ENCODE assay signal across 16 cellular contexts in genomic region chrX:123975180-123975579, GRCh38. TPM values are rescaled to one million over a fixed set of nuclear protein-coding genes. Genes with fewer than 3 reads are reported as not detected.
DNase-seq lines count a peak whose midpoint lies in the region; ATAC-seq, FAIRE-seq and TF ChIP-seq lines count a peak whose summit lies in the region.
"Had no signal": no experiment of that assay in that cellular context is flagged by ENCODE, and none has a peak within 500 bp of the region (broad histone marks: within the 10 kb centered on the region; RNA-seq: fewer than 3 reads in every experiment).

No MANE protein-coding gene starts in this region.

- no peak for TF ChIP-seq EP300 in K562 (IDR thresholded peaks at IDR 0.05; ENCODE audit: low read length)

- no peak overlapping the region for H2AFZ ChIP-seq in ACC112 (ENCODE audit: low read length, unreplicated experiment)
- H2AFZ ChIP-seq in K562 (ENCODE audit: low read depth, low read length) = no peak overlapping the region

- H3K79me2 ChIP-seq in ACC112 (ENCODE audit: control insufficient read depth, insufficient read depth, low read length, unreplicated experiment) (peaks cover 76% of the 10 kb centered on the region), K562 (ENCODE audit: control insufficient read depth, insufficient read depth, low read length) (peaks cover 96% of the 10 kb centered on the region)

- no TSS peak for BruUV-seq in K562 (replicated peaks; lab: Mats Ljungman, UMichigan)

- TF ChIP-seq RAD21 in K562 (CRISPR knock-in tag; conservative IDR thresholded peaks at IDR 0.05 in 1 of 2, IDR thresholded peaks at IDR 0.05 in 1 of 2) = no peak

- no peak overlapping the region for H3K4me2 ChIP-seq in K562 (ENCODE audit: insufficient read depth, low read length)

- H3K36me3 ChIP-seq in ACC112 (ENCODE audit: insufficient read depth, low read length) = no peaks in the 10 kb centered on the region
- H3K36me3 ChIP-seq in K562 (ENCODE audit: control insufficient read depth, insufficient read depth, low read length) = no peaks in the 10 kb centered on the region
- H3K36me3 ChIP-seq: lower lobe of right lung had no signal

- FAIRE-seq in K562 (lab: Jason Lieb, UNC) (no peak), GM12892 (lab: Jason Lieb, UNC) (no peak)
- FAIRE-seq: A204.1 had no signal

- H3K4me1 ChIP-seq in ACC112 (ENCODE audit: control insufficient read depth, insufficient read depth, low read length, unreplicated experiment) (peaks cover 12% of the 10 kb centered on the region), K562 (replicated peaks in 1 of 2; ENCODE audit: control insufficient read depth in 2 of 2, insufficient read depth in 2 of 2, low read length in 2 of 2) (peaks cover 0 to 6% of the 10 kb centered on the region in 2 experiments; a peak in 3 of 5 replicates)
- H3K4me1 ChIP-seq: testis had no signal

- intact Hi-C loops in K562 (cut with micrococcal nuclease) = no loop called here

- TF ChIP-seq CTCF in K562 (IDR thresholded peaks at IDR 0.05 in 2 of 3, conservative IDR thresholded peaks at IDR 0.05 in 1 of 3; ENCODE audit: insufficient read depth in 2 of 3, low read depth in 1 of 3, low read length in 3 of 3) = no peak

- CTCF ChIA-PET in K562 (lab: Yijun Ruan, JAX; ENCODE audit: low intra/inter-chr PET ratio) = interaction anchor here (2.2 kb wide), 1 partner anchor 15 kb away, joined by 21 read pairs; no protein-coding TSS in a partner anchor

- H3K9ac ChIP-seq in K562 (ENCODE audit: insufficient read depth in 1 of 2, low read depth in 2 of 2, low read length in 2 of 2) = no peak overlapping the region

- POLR2A ChIA-PET in K562 (lab: Yijun Ruan, JAX) = interaction anchor here (0.8 kb wide), 1 partner anchor 13 kb away, joined by 3 read pairs; the partner anchor contains the start of gene STAG2

- ATAC-seq in K562 = no peak
- ATAC-seq: activated CD8-positive, alpha-beta T cell treated with anti-CD3 and anti-CD28 coated beads, Interleukin-2, amount 10 ng/mL, durations not matched to agents 7 days and 5 days; lower lobe of right lung; Panc1 had no signal

- H3K4me3 ChIP-seq in ACC112 (ENCODE audit: low read depth, low read length) (no peak overlapping the region), K562 (no peak overlapping the region)
- H3K4me3 ChIP-seq: lower lobe of right lung, testis had no signal

- H3K9me1 ChIP-seq in K562 (ENCODE audit: control insufficient read depth, insufficient read depth, low read length) = no peaks in the 10 kb centered on the region

- H3K27ac ChIP-seq in ACC112 (ENCODE audit: low read depth, low read length) (0 out of 2 replicates have a peak overlapping the region, but pooled peaks have one; percentile 39), K562 (ENCODE audit: extremely low read depth, low read depth, low read length) (no peak overlapping the region)
- H3K27ac ChIP-seq: lower lobe of right lung, testis had no signal

- H4K20me1 ChIP-seq in K562 (replicated peaks; ENCODE audit: control insufficient read depth, insufficient read depth, low read length) = peaks cover 16% of the 10 kb centered on the region

- no peaks in the 10 kb centered on the region for H3K27me3 ChIP-seq in ACC112 (ENCODE audit: insufficient read depth, low read length)
- H3K27me3 ChIP-seq in K562 (ENCODE audit: control insufficient read depth in 2 of 2, insufficient read depth in 2 of 2, low read length in 2 of 2) = no peaks in the 10 kb centered on the region
- H3K27me3 ChIP-seq: testis had no signal

- in situ Hi-C loops in K562 (cut with MboI) = no loop called here

- 93% methylated on average over 4 of the region's 6 CpGs for WGBS in K562 (ENCODE audit: insufficient coverage, low coverage, missing lambda C conversion rate)

- TF ChIP-seq POLR2A in K562 (conservative IDR thresholded peaks at IDR 0.05) (no peak), GM12892 (IDR thresholded peaks at IDR 0.05; ENCODE audit: low read depth, low read length) (no peak)

- no peaks in the 10 kb centered on the region for H3K9me3 ChIP-seq in K562 (replicated peaks; ENCODE audit: control insufficient read depth, insufficient read depth, low read depth, low read length)
- H3K9me3 ChIP-seq: lower lobe of right lung, testis had no signal

- peak; percentile 61 for DNase-seq in M059J (ENCODE audit: low read depth)
- DNase-seq in K562 (ENCODE audit: extremely low read depth in 1 of 4, low spot score in 3 of 4) = no peak
- DNase-seq in kidney tubule cell (ENCODE audit: low spot score) = peak; percentile 69
- DNase-seq in activated CD4-positive, CD25-positive, alpha-beta regulatory T cell (lab: John Stamatoyannopoulos, UW) = no peak
- no peak for DNase-seq in activated CD4-positive, alpha-beta T cell treated with anti-CD3 and anti-CD28 coated beads, Interleukin-2, amount 50 U/mL, for 1 hour
- no peak for DNase-seq in HK-2 (ENCODE audit: unreplicated experiment)
- no peak for DNase-seq in GM12892 (ENCODE audit: insufficient read length)
- DNase-seq: activated CD8-positive, alpha-beta T cell treated with anti-CD3 and anti-CD28 coated beads, Interleukin-2, amount 10 ng/mL, durations not matched to agents 7 days and 5 days; lower lobe of right lung; NCI-H146; NCI-H524 treated with DMSO at 0.1 percent for 48 hours; T-helper 9 cell; testis had no signal

TF ChIP-seq in K562, 482 proteins besides CTCF, POLR2A, EP300 and RAD21:
- TF ChIP-seq SPI1 (IDR thresholded peaks at IDR 0.05; ENCODE audit: borderline replicate concordance, low read depth, low read length) (peak; percentile 87), ZNF23 (CRISPR knock-in tag; IDR thresholded peaks at IDR 0.05) (no peak), MLLT1 (IDR thresholded peaks at IDR 0.05) (no peak)

RNA-seq across cellular contexts. Expression of gene STAG2, which starts 13.7 kb away (rescaled TPM):
- 90.4 and 114 TPM in 2 replicates for total RNA-seq in M059J (2014; rRNA removed; shearing (Covaris generic))
- 30.7 and 160 TPM in 2 replicates for total RNA-seq in K562 (2011; cell fraction: chromatin; rRNA removed; ENCODE audit: low replicate concordance)
- 13.2 and 20.4 TPM in 2 replicates for total RNA-seq in K562 (2011; cell fraction: nucleolus; rRNA removed)
- total RNA-seq in K562 (2011; cell fraction: nucleoplasm; rRNA removed) = 39.8 and 40.3 TPM in 2 replicates
- total RNA-seq in K562 (2014; rRNA removed) (67.7 and 108 TPM in 2 replicates), K562 (2014; rRNA removed; fragmentation: Illumina TruSeq; extraction: Trizol) (133 and 167 TPM in 2 replicates), K562 (2015; rRNA removed; fragmentation: Illumina TruSeq; extraction: Trizol) (104 and 110 TPM in 2 replicates), K562 (2021) (86.3 and 90.1 TPM in 2 replicates)
- polyA plus RNA-seq in K562 (2011; rRNA removed) (67.7 and 95.1 TPM in 2 replicates), K562 (2014; fragmentation: Illumina TruSeq; extraction: Trizol) (76.2 and 87.9 TPM in 2 replicates), K562 (2014; fragmentation: Nextera tagmentation; extraction: Ambion mirVana) (10 to 100 TPM; 40.3 to 60.0 TPM), K562 (2014; rRNA removed) (44.8 and 48.5 TPM in 2 replicates)
- polyA plus RNA-seq in K562 (2011; cell fraction: cytosol; rRNA removed) = 12.8 and 30.4 TPM in 2 replicates
- 19.9 and 29.6 TPM in 2 replicates for polyA plus RNA-seq in K562 (2011; cell fraction: nucleus; rRNA removed)
- 63.3 and 65.9 TPM in 2 replicates for polyA plus RNA-seq in K562 (2012)
- 345 and 420 TPM in 2 replicates for polyA minus RNA-seq in K562 (2011; rRNA and poly(A)+ RNA removed)
- 88.5 and 108 TPM in 2 replicates for polyA minus RNA-seq in K562 (2011; cell fraction: cytosol; rRNA and poly(A)+ RNA removed)
- polyA minus RNA-seq in K562 (2011; cell fraction: nucleus; rRNA and poly(A)+ RNA removed) = 37.7 and 70.4 TPM in 2 replicates
- 46.4 TPM for polyA plus RNA-seq in GM12892 (2012; ENCODE audit: missing spikeins)

Comparison
In these comparisons a context has a peak if more than half of its experiments do, and no peak if none do; other contexts are left out.
1. DNase-seq: peak in M059J (single experiment) and kidney tubule cell (single experiment); none in K562 (0 of 4), activated CD4-positive, CD25-positive, alpha-beta regulatory T cell (0 of 4), activated CD4-positive, alpha-beta T cell treated with anti-CD3 and anti-CD28 coated beads, Interleukin-2, amount 50 U/mL, for 1 hour (single experiment), HK-2 (single experiment) and GM12892 (single experiment).